5 cellular contexts compared by ENCODE assay signal in the genomic region with DNA sequence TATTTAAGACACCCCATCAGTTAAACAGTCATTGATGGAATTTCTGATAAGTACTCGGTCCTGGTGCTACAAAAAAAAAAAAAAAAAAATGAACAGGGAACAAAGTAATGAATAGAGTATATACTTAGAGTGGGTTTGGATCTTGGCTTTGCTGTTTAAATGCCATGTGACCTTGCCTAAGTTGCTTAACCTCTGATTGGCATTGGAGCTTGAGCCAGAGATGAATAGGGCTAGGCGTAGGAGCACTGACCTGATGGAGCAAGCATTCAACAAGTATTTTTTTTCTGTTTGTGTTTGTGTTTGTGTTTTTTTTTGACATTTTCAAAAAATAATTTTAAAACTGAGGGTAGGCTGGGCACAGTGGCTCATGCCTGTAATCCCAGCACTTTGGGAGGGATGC. TPM values are rescaled to one million over a fixed set of nuclear protein-coding genes. Genes with fewer than 3 reads are reported as not detected.
"Had no signal": no experiment of that assay in that cellular context is flagged by ENCODE, and none has a peak within 500 bp of the region (broad histone marks: within the 10 kb centered on the region; RNA-seq: fewer than 3 reads in every experiment).

No MANE protein-coding gene starts in this region.

RNA-seq across cellular contexts. Expression of gene FABP2, which starts 37.9 kb away (rescaled TPM):
- total RNA-seq: HT-29, HT1080, IMR-90, K562 had no signal
- polyA plus RNA-seq: IgD-negative memory B cell, IMR-90, K562 had no signal
